ENCODE assay signal across 13 cellular contexts in genomic region chr7:156947120-156947843, GRCh38. TPM values are rescaled to one million over a fixed set of nuclear protein-coding genes. Genes with fewer than 3 reads are reported as not detected.
DNase-seq lines count a peak whose midpoint lies in the region; ATAC-seq and TF ChIP-seq lines count a peak whose summit lies in the region.
"Had no signal": no experiment of that assay in that cellular context is flagged by ENCODE, and none has a peak within 500 bp of the region (broad histone marks: within the 10 kb centered on the region; RNA-seq: fewer than 3 reads in every experiment).

No MANE protein-coding gene starts in this region.

- H3K4me1 Mint-ChIP-seq in activated naive CD4-positive, alpha-beta T cell treated with anti-CD3 and anti-CD28 coated beads for 36 hours (ENCODE audit: low read depth): peaks cover 33% of the 10 kb centered on the region
- H3K4me1 Mint-ChIP-seq in endothelial cell (ENCODE audit: unreplicated experiment): peaks cover 47% of the 10 kb centered on the region
- H3K4me1 Mint-ChIP-seq in stimulated activated naive B cell treated with anti-CD40 and anti-IgM and Interleukin-4, amounts not matched to agents 10 μg/mL and 1 μg/mL and 100 μg/mL, for 72 hours: peaks cover 18 to 39% of the 10 kb centered on the region in 2 donors

- H3K27ac ChIP-seq in testis: no peak overlapping the region

- no peak overlapping the region for H3K4me3 ChIP-seq in testis

- ATAC-seq in stimulated activated naive B cell treated with anti-CD40 and anti-IgM and Interleukin-4, amounts not matched to agents 10 μg/mL and 1 μg/mL and 100 μg/mL, for 72 hours (replicated peaks): no peak
- ATAC-seq in HG02763 (IDR thresholded peaks at IDR 0.05; ENCODE audit: unreplicated experiment): no peak

- peaks cover 14% of the 10 kb centered on the region for H3K36me3 Mint-ChIP-seq in activated naive CD4-positive, alpha-beta T cell treated with anti-CD3 and anti-CD28 coated beads for 36 hours (ENCODE audit: low read depth)
- peaks cover 8% of the 10 kb centered on the region for H3K36me3 Mint-ChIP-seq in endothelial cell (ENCODE audit: low read depth, unreplicated experiment)
- H3K36me3 Mint-ChIP-seq in stimulated activated naive B cell treated with anti-CD40 and anti-IgM and Interleukin-4, amounts not matched to agents 10 μg/mL and 1 μg/mL and 100 μg/mL, for 72 hours: peaks cover 8 to 11% of the 10 kb centered on the region in 2 donors

- peaks cover 20% of the 10 kb centered on the region for H3K4me1 ChIP-seq in testis

- H3K9me3 Mint-ChIP-seq in activated naive CD4-positive, alpha-beta T cell treated with anti-CD3 and anti-CD28 coated beads for 36 hours: no peaks in the 10 kb centered on the region
- H3K9me3 Mint-ChIP-seq in endothelial cell (ENCODE audit: unreplicated experiment): no peaks in the 10 kb centered on the region
- H3K9me3 Mint-ChIP-seq in stimulated activated naive B cell treated with anti-CD40 and anti-IgM and Interleukin-4, amounts not matched to agents 10 μg/mL and 1 μg/mL and 100 μg/mL, for 72 hours: no peaks in the 10 kb centered on the region

- TF ChIP-seq CTCF in endothelial cell (IDR thresholded peaks at IDR 0.05; ENCODE audit: unreplicated experiment) (no peak), testis (IDR thresholded peaks at IDR 0.05) (no peak)

- no peak for TF ChIP-seq POLR2A in testis (IDR thresholded peaks at IDR 0.05)

- H3K4me3 Mint-ChIP-seq in activated naive CD4-positive, alpha-beta T cell treated with anti-CD3 and anti-CD28 coated beads for 36 hours: peak overlapping the region; percentile 41
- peak overlapping the region; percentile 82 for H3K4me3 Mint-ChIP-seq in endothelial cell (ENCODE audit: unreplicated experiment)
- H3K4me3 Mint-ChIP-seq in stimulated activated naive B cell treated with anti-CD40 and anti-IgM and Interleukin-4, amounts not matched to agents 10 μg/mL and 1 μg/mL and 100 μg/mL, for 72 hours: peak overlapping the region in 1 of 2 donors; percentile 10

- CTCF ChIA-PET in activated naive CD4-positive, alpha-beta T cell treated with anti-CD3 and anti-CD28 coated beads for 36 hours (lab: Charles Lee): interaction anchor here (0.9 to 1.0 kb wide), 2 partner anchors 23 to 327 kb away, joined by 3 to 4 read pairs; no protein-coding TSS in a partner anchor

- H3K27ac Mint-ChIP-seq in activated naive CD4-positive, alpha-beta T cell treated with anti-CD3 and anti-CD28 coated beads for 36 hours: no peak overlapping the region
- H3K27ac Mint-ChIP-seq in endothelial cell (ENCODE audit: unreplicated experiment): peak overlapping the region; percentile 76
- H3K27ac Mint-ChIP-seq in stimulated activated naive B cell treated with anti-CD40 and anti-IgM and Interleukin-4, amounts not matched to agents 10 μg/mL and 1 μg/mL and 100 μg/mL, for 72 hours: peak overlapping the region; percentile 16

- DNase-seq in activated naive CD4-positive, alpha-beta T cell treated with anti-CD3 and anti-CD28 coated beads for 36 hours: no peak
- DNase-seq in activated naive CD4-positive, alpha-beta T cell (lab: John Stamatoyannopoulos, UW): no peak
- DNase-seq in NCI-H526 treated with DMSO at 0.1 percent for 48 hours (lab: John Stamatoyannopoulos, UW): peak; percentile 32
- no peak for DNase-seq in endothelial cell (ENCODE audit: low spot score)
- DNase-seq in stimulated activated naive B cell treated with anti-CD40 and anti-IgM and Interleukin-4, amounts not matched to agents 10 μg/mL and 1 μg/mL and 100 μg/mL, for 72 hours: no peak
- DNase-seq in testis: no peak
- no peak for DNase-seq in CD1c-positive myeloid dendritic cell (ENCODE audit: extremely low spot score)
- DNase-seq: AML-193; erythroblast; Karpas-422; NCI-H446; stimulated activated CD4-positive, alpha-beta T cell treated with anti-CD3 and anti-CD28 coated beads, Interleukin-2, amount 100 ng/mL, for 24 hours had no signal

- H3K36me3 ChIP-seq in testis (ENCODE audit: low read depth, missing control alignments): no peaks in the 10 kb centered on the region

- no peaks in the 10 kb centered on the region for H3K27me3 ChIP-seq in testis

- peaks cover 36% of the 10 kb centered on the region for H3K27me3 Mint-ChIP-seq in activated naive CD4-positive, alpha-beta T cell treated with anti-CD3 and anti-CD28 coated beads for 36 hours (ENCODE audit: low read depth)
- peaks cover 9% of the 10 kb centered on the region for H3K27me3 Mint-ChIP-seq in endothelial cell (ENCODE audit: unreplicated experiment)
- H3K27me3 Mint-ChIP-seq in stimulated activated naive B cell treated with anti-CD40 and anti-IgM and Interleukin-4, amounts not matched to agents 10 μg/mL and 1 μg/mL and 100 μg/mL, for 72 hours: peaks cover 29 to 39% of the 10 kb centered on the region in 2 donors

- 63 to 68% methylated on average over 10 to 12 of the region's 12 CpGs for WGBS in testis, 2 donors

- H3K9me3 ChIP-seq in testis: no peaks in the 10 kb centered on the region

- intact Hi-C loops in activated naive CD4-positive, alpha-beta T cell treated with anti-CD3 and anti-CD28 coated beads for 36 hours (cut with micrococcal nuclease): loop anchor here (5.0 kb wide), 1 partner anchor 1140 kb away; no protein-coding TSS in a partner anchor
- intact Hi-C loops in testis (cut with DNase I; ENCODE audit: low total_unique reads): no loop called here

RNA-seq across cellular contexts. Expression of gene NOM1, which starts 2.2 kb away (rescaled TPM):
- total RNA-seq in activated naive CD4-positive, alpha-beta T cell treated with anti-CD3 and anti-CD28 coated beads for 36 hours: 10 to 100 TPM; 26.0 to 28.3 TPM
- total RNA-seq in endothelial cell (ENCODE audit: unreplicated experiment): 33.6 TPM
- 10 to 100 TPM; 42.8 to 47.1 TPM for total RNA-seq in testis
- 20.2 TPM for polyA plus RNA-seq in testis (ENCODE audit: insufficient read depth, low read depth, low replicate concordance)

RNA-seq across cellular contexts. Expression of gene LMBR1, which starts 54.3 kb away (rescaled TPM):
- 10 to 100 TPM; 25.2 to 33.8 TPM for total RNA-seq in activated naive CD4-positive, alpha-beta T cell treated with anti-CD3 and anti-CD28 coated beads for 36 hours
- total RNA-seq in endothelial cell (ENCODE audit: unreplicated experiment): 159 TPM
- 100 to 1,000 TPM; 218 to 219 TPM for total RNA-seq in testis
- 73.3 TPM for polyA plus RNA-seq in testis (ENCODE audit: insufficient read depth, low read depth, low replicate concordance)
